ENCODE assay signal across 9 cellular contexts in genomic region chr11:60756307-60757032, GRCh38. TPM values are rescaled to one million over a fixed set of nuclear protein-coding genes. Genes with fewer than 3 reads are reported as not detected.
DNase-seq lines count a peak whose midpoint lies in the region; ATAC-seq and TF ChIP-seq lines count a peak whose summit lies in the region.
"Had no signal": no experiment of that assay in that cellular context is flagged by ENCODE, and none has a peak within 500 bp of the region (broad histone marks: within the 10 kb centered on the region; RNA-seq: fewer than 3 reads in every experiment).

TSS of gene MS4A15 (plus strand) at chr11:60756867. CDS start at chr11:60763734, 6,867 bp downstream.

- peak; percentile 46 to 63 (median 50); a peak in 5 of 6 replicates for TF ChIP-seq CTCF in HCT116 (IDR thresholded peaks at IDR 0.05 in 2 of 3, conservative IDR thresholded peaks at IDR 0.05 in 1 of 3; ENCODE audit: borderline replicate concordance in 1 of 3, insufficient read depth in 1 of 3, low read depth in 2 of 3, low read length in 2 of 3)
- peak; percentile 44 for TF ChIP-seq CTCF in SK-N-SH (IDR thresholded peaks at IDR 0.05)
- TF ChIP-seq CTCF in right atrium auricular region (IDR thresholded peaks at IDR 0.05) = no peak

- H3K36me3 ChIP-seq in HCT116 (ENCODE audit: control insufficient read depth in 1 of 2, insufficient read depth in 2 of 2, low read length in 2 of 2) (no peaks in the 10 kb centered on the region), SK-N-SH (replicated peaks in 1 of 2; ENCODE audit: control insufficient read depth in 1 of 2, insufficient read depth in 2 of 2, low read length in 1 of 2) (no peaks in the 10 kb centered on the region), right atrium auricular region (no peaks in the 10 kb centered on the region)
- H3K36me3 ChIP-seq: thoracic aorta had no signal

- 39% methylated on average over 14 of the region's 14 CpGs for WGBS in SK-N-SH (ENCODE audit: low lambda C conversion rate)

- H3K27me3 ChIP-seq in HCT116 (ENCODE audit: insufficient read depth, low read length) = peaks cover 16% of the 10 kb centered on the region; the same call in 1 of the 2 replicates
- peaks cover 75% of the 10 kb centered on the region for H3K27me3 ChIP-seq in SK-N-SH (ENCODE audit: insufficient read depth)
- H3K27me3 ChIP-seq in right atrium auricular region = no peaks in the 10 kb centered on the region

- DNase-seq in COLO829 (ENCODE audit: low spot score) (peak; percentile 23), HCT116 (ENCODE audit: low read depth, low spot score) (peak; percentile 29), SK-N-SH (peak; percentile 57), kidney tubule cell (ENCODE audit: low spot score) (peak; percentile 51), NCI-H345 treated with DMSO at 0.1 percent for 48 hours (lab: John Stamatoyannopoulos, UW; ENCODE audit: unreplicated experiment) (no peak), right atrium auricular region (ENCODE audit: low spot score) (no peak)
- DNase-seq in activated CD4-positive, alpha-beta T cell treated with anti-CD3 and anti-CD28 coated beads for 48 hours = no peak

- H3K4me2 ChIP-seq in HCT116 (ENCODE audit: low read length) (no peak within 1 kb of the TSS), SK-N-SH (no peak within 1 kb of the TSS)

- H4K20me1 ChIP-seq in HCT116 (ENCODE audit: insufficient read depth) (no peaks in the 10 kb centered on the region), SK-N-SH (ENCODE audit: insufficient read depth) (no peaks in the 10 kb centered on the region)

- TF ChIP-seq EP300 in SK-N-SH (IDR thresholded peaks at IDR 0.05; ENCODE audit: borderline replicate concordance in 1 of 2, low read depth in 1 of 2, low read length in 1 of 2) = no peak

- no peaks in the 10 kb centered on the region for H3K4me1 ChIP-seq in HCT116 (ENCODE audit: control insufficient read depth in 1 of 2, insufficient read depth in 2 of 2, low read length in 2 of 2)
- H3K4me1 ChIP-seq in SK-N-SH (ENCODE audit: control insufficient read depth in 1 of 2, insufficient read depth in 2 of 2, low read depth in 1 of 2, low read length in 1 of 2) = no peaks in the 10 kb centered on the region
- H3K4me1 ChIP-seq in right atrium auricular region = peaks cover 0 to 5% of the 10 kb centered on the region in 2 donors

- TF ChIP-seq RAD21 in HCT116 (IDR thresholded peaks at IDR 0.05; ENCODE audit: low read depth) (peak; percentile 38), SK-N-SH (IDR thresholded peaks at IDR 0.05; ENCODE audit: low read length) (peak; percentile 23; the same call in 1 of the 2 replicates)

- ATAC-seq in HCT116 (peak; percentile 94), GM21423 (IDR thresholded peaks at IDR 0.05; ENCODE audit: unreplicated experiment) (no peak)

- TF ChIP-seq POLR2A in HCT116 (IDR thresholded peaks at IDR 0.05; ENCODE audit: borderline replicate concordance, extremely low read depth, insufficient read depth, insufficient read length) = no peak

- no peaks in the 10 kb centered on the region for H3K9me3 ChIP-seq in HCT116 (ENCODE audit: control insufficient read depth in 1 of 2, insufficient read depth in 1 of 2, low read depth in 1 of 2, low read length in 2 of 2)
- no peaks in the 10 kb centered on the region for H3K9me3 ChIP-seq in SK-N-SH
- H3K9me3 ChIP-seq in right atrium auricular region = no peaks in the 10 kb centered on the region
- H3K9me3 ChIP-seq: thoracic aorta had no signal

- H3K4me3 ChIP-seq in HCT116 (replicated peaks in 1 of 2; ENCODE audit: low read depth in 1 of 2, low read length in 2 of 2) = no peak within 1 kb of the TSS
- H3K4me3 ChIP-seq in SK-N-SH (ENCODE audit: low read depth in 2 of 2, low read length in 1 of 2) = no peak within 1 kb of the TSS
- no peak within 1 kb of the TSS for H3K4me3 ChIP-seq in right atrium auricular region
- H3K4me3 ChIP-seq: thoracic aorta had no signal

- no peak within 1 kb of the TSS for H3K27ac ChIP-seq in HCT116 (ENCODE audit: low read depth, low read length)
- H3K27ac ChIP-seq in SK-N-SH (ENCODE audit: low read depth in 2 of 2, low read length in 1 of 2) = no peak within 1 kb of the TSS
- no peak within 1 kb of the TSS for H3K27ac ChIP-seq in right atrium auricular region
- H3K27ac ChIP-seq: thoracic aorta had no signal

- H3K9ac ChIP-seq in HCT116 (ENCODE audit: low read length) = no peak within 1 kb of the TSS
- no peak within 1 kb of the TSS for H3K9ac ChIP-seq in SK-N-SH

- intact Hi-C loops in HCT116 (cut with micrococcal nuclease) = loop anchor here (1.0 to 5.0 kb wide), 2 partner anchors 55 to 489 kb away; no protein-coding TSS in a partner anchor

- H3K9me2 ChIP-seq in HCT116 (ENCODE audit: insufficient read depth) (no peaks in the 10 kb centered on the region), SK-N-SH (no peaks in the 10 kb centered on the region)

- H3K79me2 ChIP-seq in HCT116 (ENCODE audit: insufficient read depth, low read length) (no peaks in the 10 kb centered on the region), SK-N-SH (ENCODE audit: insufficient read depth) (no peaks in the 10 kb centered on the region)

- POLR2A ChIA-PET in HCT116 (lab: Charles Lee) = no interaction called here
- POLR2A ChIA-PET in SK-N-SH (lab: Yijun Ruan, JAX) = no interaction called here

- H3F3A ChIP-seq in SK-N-SH (replicated peaks; ENCODE audit: insufficient read depth) = no peaks in the 10 kb centered on the region

- no TSS peak for BruUV-seq in HCT116 (replicated peaks; lab: Mats Ljungman, UMichigan)

- RAD21 ChIA-PET in HCT116 (lab: Charles Lee; ENCODE audit: low non-redundant PET in 1 of 2, low total read pairs in 2 of 2, uncharacterized antibody in 2 of 2, unreplicated experiment in 2 of 2) = no interaction called here

- CTCF ChIA-PET in HCT116 (lab: Charles Lee) (interaction anchor here (0.8 to 1.7 kb wide), 8 partner anchors 9 to 491 kb away, joined by 3 to 11 read pairs (median 4); no protein-coding TSS in a partner anchor), SK-N-SH (lab: Yijun Ruan, JAX) (interaction anchor here (0.5 to 1.6 kb wide), 8 partner anchors 8 to 60 kb away, joined by 3 to 5 read pairs (median 4); no protein-coding TSS in a partner anchor)

- H2AFZ ChIP-seq in HCT116 (ENCODE audit: low read depth, low read length, poor library complexity, severe bottlenecking) (no peak within 1 kb of the TSS), SK-N-SH (ENCODE audit: low read depth) (no peak within 1 kb of the TSS)

TF ChIP-seq in HCT116, 20 proteins besides CTCF, POLR2A, EP300 and RAD21 (continues in another document):
- TF ChIP-seq EGR1 (IDR thresholded peaks at IDR 0.05; ENCODE audit: low read depth) (no peak), FOSL1 (IDR thresholded peaks at IDR 0.05; ENCODE audit: low read depth) (no peak), CEBPB (IDR thresholded peaks at IDR 0.05; ENCODE audit: low read depth) (no peak), SP1 (IDR thresholded peaks at IDR 0.05; ENCODE audit: low read depth) (no peak), SRF (IDR thresholded peaks at IDR 0.05; ENCODE audit: low read depth) (no peak), ATF3 (IDR thresholded peaks at IDR 0.05) (no peak)

TF ChIP-seq in SK-N-SH, 30 proteins besides CTCF, POLR2A, EP300 and RAD21:
- TF ChIP-seq SMC3 (IDR thresholded peaks at IDR 0.05; ENCODE audit: low read depth, low read length) (peak; percentile 18; the same call in 1 of the 2 replicates), EZH2phosphoT487 (IDR thresholded peaks at IDR 0.05; ENCODE audit: borderline replicate concordance, low read depth) (no peak)

RNA-seq across cellular contexts. Expression of gene MS4A15, which starts in this region (rescaled TPM):
- 1.5 TPM for total RNA-seq in HCT116 (2021; ENCODE audit: unreplicated experiment)
- polyA plus RNA-seq in HCT116 (2012) = 1.8 and 2.1 TPM in 2 replicates
- polyA plus RNA-seq in SK-N-SH (2012; rRNA removed) = not detected in 2 replicates
- polyA plus RNA-seq in SK-N-SH (2012; cell fraction: cytosol; rRNA removed) = not detected in 2 replicates
- polyA plus RNA-seq in SK-N-SH (2012; cell fraction: nucleus; rRNA removed) = 0.04 TPM in 1 of 2 replicates, not detected in the other
- not detected for total RNA-seq in right atrium auricular region
- total RNA-seq: thoracic aorta had no signal

Comparison
In these comparisons a context has a peak if more than half of its experiments do, and no peak if none do; other contexts are left out.
1. Peak in DNase-seq in SK-N-SH; RNA of the gene not detected or under 1 TPM.
2. DNase-seq: peak in COLO829 (single experiment), HCT116 (single experiment) and kidney tubule cell (single experiment); none in activated CD4-positive, alpha-beta T cell treated with anti-CD3 and anti-CD28 coated beads for 48 hours (single experiment), NCI-H345 treated with DMSO at 0.1 percent for 48 hours (single experiment) and right atrium auricular region (single experiment).
3. CTCF ChIP-seq: peak in HCT116 (3 of 3) and SK-N-SH (single experiment); none in right atrium auricular region (0 of 2).